ENCODE assay signal across 8 cellular contexts in the genomic region with DNA sequence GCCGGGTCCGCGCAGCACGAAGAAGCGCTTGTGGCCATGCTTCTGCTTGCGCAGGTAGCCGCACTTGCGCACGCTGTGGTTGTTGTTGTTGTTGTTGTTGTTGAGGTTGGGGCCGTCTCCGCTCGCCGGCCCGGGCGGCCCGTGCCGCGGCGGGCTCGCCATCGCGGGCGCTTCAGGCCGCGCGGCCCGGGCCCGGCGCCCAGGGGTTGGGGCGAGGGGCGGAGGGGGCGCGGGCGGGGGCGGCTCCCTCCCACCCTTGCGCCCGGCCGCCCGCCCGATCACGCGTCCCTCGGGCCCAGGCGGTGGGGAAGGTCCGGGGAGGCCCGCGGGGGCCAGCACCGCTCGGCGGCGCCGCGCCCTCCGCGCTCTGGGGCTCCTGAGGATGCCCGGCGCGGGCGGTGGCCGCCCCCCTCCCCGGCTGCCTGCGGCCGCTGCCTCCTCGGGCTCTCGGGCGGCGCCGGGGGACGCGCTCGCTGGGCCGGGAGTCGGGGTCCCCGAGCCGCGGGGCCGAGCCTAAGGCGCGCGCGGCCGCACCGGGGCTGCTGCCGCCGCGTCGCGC. TPM values are rescaled to one million over a fixed set of nuclear protein-coding genes. Genes with fewer than 3 reads are reported as not detected.
DNase-seq lines count a peak whose midpoint lies in the region; ATAC-seq and TF ChIP-seq lines count a peak whose summit lies in the region.

No MANE protein-coding gene starts in this region.

- peak; percentile 66 for DNase-seq in NCI-H1092 treated with DMSO at 0.1 percent for 48 hours (lab: John Stamatoyannopoulos, UW)
- no peak for DNase-seq in NCI-H1092 (lab: John Stamatoyannopoulos, UW)
- peak; percentile 79 for DNase-seq in H7
- no peak for DNase-seq in RWPE2 (ENCODE audit: low spot score)
- no peak for DNase-seq in esophagus muscularis mucosa (ENCODE audit: extremely low spot score)
- DNase-seq in progenitor cell of endocrine pancreas (ENCODE audit: low spot score, unreplicated experiment), result no peak
- no peak for DNase-seq in NCI-H2107 (lab: John Stamatoyannopoulos, UW)
- DNase-seq in HPDE6-E6E7 (ENCODE audit: extremely low spot score), result no peak

- no CpG with 5 or more reads among the region's 88 CpGs for WGBS in esophagus muscularis mucosa

- H3K9me3 ChIP-seq in RWPE2 (ENCODE audit: severe bottlenecking), result no peaks in the 10 kb centered on the region
- H3K9me3 ChIP-seq in esophagus muscularis mucosa, result no peaks in the 10 kb centered on the region

- H3K27ac ChIP-seq in RWPE2 (ENCODE audit: poor library complexity, severe bottlenecking), result peak overlapping the region; percentile 87
- peak overlapping the region; percentile 93 to 98 (median 95) for H3K27ac ChIP-seq in esophagus muscularis mucosa (replicated peaks in 1 of 4)

- peaks cover 9% of the 10 kb centered on the region for H3K36me3 Mint-ChIP-seq in progenitor cell of endocrine pancreas (ENCODE audit: insufficient read depth)

- H3K4me1 ChIP-seq in RWPE2 (ENCODE audit: insufficient read depth, poor library complexity, severe bottlenecking) (peaks cover 29% of the 10 kb centered on the region), esophagus muscularis mucosa (peaks cover 23 to 69% (median 60%) of the 10 kb centered on the region in 4 donors)

- peak overlapping the region; percentile 73 for H3K4me3 Mint-ChIP-seq in progenitor cell of endocrine pancreas (ENCODE audit: low read depth)

- no peak for ATAC-seq in RWPE2 (ENCODE audit: low read depth)

- no peak for TF ChIP-seq POLR2A in esophagus muscularis mucosa (IDR thresholded peaks at IDR 0.05; ENCODE audit: low read depth)

- intact Hi-C loops in esophagus muscularis mucosa (cut with DNase I), result loop anchor here (2.0 to 10.0 kb wide), 3 partner anchors 321 to 823 kb away; no protein-coding TSS in a partner anchor

- no peak for TF ChIP-seq EP300 in esophagus muscularis mucosa (IDR thresholded peaks at IDR 0.05)

- no peaks in the 10 kb centered on the region for H3K9me3 Mint-ChIP-seq in progenitor cell of endocrine pancreas (ENCODE audit: low read depth)

- peaks cover 13% of the 10 kb centered on the region for H3K27me3 Mint-ChIP-seq in progenitor cell of endocrine pancreas

- peaks cover 13% of the 10 kb centered on the region for H3K4me1 Mint-ChIP-seq in progenitor cell of endocrine pancreas (ENCODE audit: low read depth)

- H3K27me3 ChIP-seq in H7 (ENCODE audit: control insufficient read depth, insufficient read depth, low read length) (peaks cover 14% of the 10 kb centered on the region; the same call in 1 of the 2 replicates), RWPE2 (ENCODE audit: insufficient read depth, poor library complexity, severe bottlenecking) (no peaks in the 10 kb centered on the region), esophagus muscularis mucosa (no peaks in the 10 kb centered on the region)

- TF ChIP-seq CTCF in RWPE2 (IDR thresholded peaks at IDR 0.05; ENCODE audit: poor library complexity, severe bottlenecking) (no peak), esophagus muscularis mucosa (IDR thresholded peaks at IDR 0.05) (no peak), progenitor cell of endocrine pancreas (IDR thresholded peaks at IDR 0.05; ENCODE audit: unreplicated experiment) (no peak)

- H3K4me3 ChIP-seq in H7 (ENCODE audit: insufficient read depth, low read depth, low read length) (peak overlapping the region; percentile 61), RWPE2 (ENCODE audit: severe bottlenecking) (peak overlapping the region; percentile 90), esophagus muscularis mucosa (peak overlapping the region; percentile 83 to 98 (median 96))

- H3K27ac Mint-ChIP-seq in progenitor cell of endocrine pancreas, result peak overlapping the region; percentile 83

- no peaks in the 10 kb centered on the region for H3K36me3 ChIP-seq in H7 (replicated peaks; ENCODE audit: control insufficient read depth, insufficient read depth, low read length)
- H3K36me3 ChIP-seq in RWPE2 (ENCODE audit: low read depth), result peaks cover 27% of the 10 kb centered on the region
- peaks cover 22 to 36% (median 29%) of the 10 kb centered on the region in 4 donors for H3K36me3 ChIP-seq in esophagus muscularis mucosa

RNA-seq across cellular contexts. Expression of a gene that starts 0.4 kb away (rescaled TPM):
- total RNA-seq in H7 (2014; rRNA removed; shearing (Covaris generic)), result 4.3 and 9.0 TPM in 2 replicates
- total RNA-seq in esophagus muscularis mucosa, result 10 to 100 TPM; 46.4 to 95.3 (median 63.7) TPM
- 11.9 and 12.5 TPM in 2 replicates for total RNA-seq in progenitor cell of endocrine pancreas

Comparison
In these comparisons a context has a peak if more than half of its experiments do, and no peak if none do; other contexts are left out.
1. DNase-seq: peak in NCI-H1092 treated with DMSO at 0.1 percent for 48 hours (single experiment) and H7 (single experiment); none in NCI-H1092 (single experiment), RWPE2 (single experiment), esophagus muscularis mucosa (single experiment), progenitor cell of endocrine pancreas (single experiment), NCI-H2107 (single experiment) and HPDE6-E6E7 (single experiment).
2. Peak in every context shown above with its lines, with median percentiles within 50 percentile points of each other: H3K4me3 ChIP-seq.